Comparison of ENCODE assay signal across 1 cellular context in the genomic region with DNA sequence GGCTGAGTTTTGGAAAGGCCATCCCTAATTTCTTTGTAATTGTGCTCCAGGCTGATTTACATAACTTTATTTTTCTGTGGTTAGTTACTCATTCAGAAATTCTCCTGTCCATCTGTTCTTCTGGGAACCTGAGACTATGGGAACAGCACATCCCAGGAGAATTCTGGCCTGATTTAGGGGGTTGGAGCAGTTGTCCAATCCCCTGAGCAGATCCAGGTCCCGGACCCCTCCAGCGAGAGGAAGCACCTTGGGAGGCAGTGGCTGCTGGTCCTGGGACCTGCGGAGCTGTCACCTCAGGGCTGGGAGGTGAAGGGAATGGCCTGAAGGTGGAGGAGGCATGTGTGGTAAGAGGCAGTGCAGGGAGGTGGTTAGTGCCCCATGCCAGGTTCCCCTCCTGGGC.
TF ChIP-seq lines count a peak whose summit lies in the region.

No MANE protein-coding gene starts in this region.

TF ChIP-seq in liver, 16 proteins besides CTCF, POLR2A, EP300 and RAD21 (continued from another document):
- TF ChIP-seq, protein P1, sequence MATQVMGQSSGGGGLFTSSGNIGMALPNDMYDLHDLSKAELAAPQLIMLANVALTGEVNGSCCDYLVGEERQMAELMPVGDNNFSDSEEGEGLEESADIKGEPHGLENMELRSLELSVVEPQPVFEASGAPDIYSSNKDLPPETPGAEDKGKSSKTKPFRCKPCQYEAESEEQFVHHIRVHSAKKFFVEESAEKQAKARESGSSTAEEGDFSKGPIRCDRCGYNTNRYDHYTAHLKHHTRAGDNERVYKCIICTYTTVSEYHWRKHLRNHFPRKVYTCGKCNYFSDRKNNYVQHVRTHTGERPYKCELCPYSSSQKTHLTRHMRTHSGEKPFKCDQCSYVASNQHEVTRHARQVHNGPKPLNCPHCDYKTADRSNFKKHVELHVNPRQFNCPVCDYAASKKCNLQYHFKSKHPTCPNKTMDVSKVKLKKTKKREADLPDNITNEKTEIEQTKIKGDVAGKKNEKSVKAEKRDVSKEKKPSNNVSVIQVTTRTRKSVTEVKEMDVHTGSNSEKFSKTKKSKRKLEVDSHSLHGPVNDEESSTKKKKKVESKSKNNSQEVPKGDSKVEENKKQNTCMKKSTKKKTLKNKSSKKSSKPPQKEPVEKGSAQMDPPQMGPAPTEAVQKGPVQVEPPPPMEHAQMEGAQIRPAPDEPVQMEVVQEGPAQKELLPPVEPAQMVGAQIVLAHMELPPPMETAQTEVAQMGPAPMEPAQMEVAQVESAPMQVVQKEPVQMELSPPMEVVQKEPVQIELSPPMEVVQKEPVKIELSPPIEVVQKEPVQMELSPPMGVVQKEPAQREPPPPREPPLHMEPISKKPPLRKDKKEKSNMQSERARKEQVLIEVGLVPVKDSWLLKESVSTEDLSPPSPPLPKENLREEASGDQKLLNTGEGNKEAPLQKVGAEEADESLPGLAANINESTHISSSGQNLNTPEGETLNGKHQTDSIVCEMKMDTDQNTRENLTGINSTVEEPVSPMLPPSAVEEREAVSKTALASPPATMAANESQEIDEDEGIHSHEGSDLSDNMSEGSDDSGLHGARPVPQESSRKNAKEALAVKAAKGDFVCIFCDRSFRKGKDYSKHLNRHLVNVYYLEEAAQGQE (IDR thresholded peaks at IDR 0.05) = no peak
- no peak for TF ChIP-seq MAX (IDR thresholded peaks at IDR 0.05)
- no peak for TF ChIP-seq ZBTB33 (IDR thresholded peaks at IDR 0.05)
- TF ChIP-seq EGR1 (IDR thresholded peaks at IDR 0.05; ENCODE audit: low read depth in 2 of 2) = no peak
